9 cellular contexts compared by ENCODE assay signal in genomic region chr22:44669725-44670027, GRCh38. TPM values are rescaled to one million over a fixed set of nuclear protein-coding genes. Genes with fewer than 3 reads are reported as not detected.
A peak's percentile ranks its signal among the peaks of the same experiment; 100 is the strongest.
DNase-seq lines count a peak whose midpoint lies in the region; ATAC-seq and TF ChIP-seq lines count a peak whose summit lies in the region.
"Had no signal": no experiment of that assay in that cellular context is flagged by ENCODE, and none has a peak within 500 bp of the region (broad histone marks: within the 10 kb centered on the region; RNA-seq: fewer than 3 reads in every experiment).

No MANE protein-coding gene starts in this region.

- H3K4me1 Mint-ChIP-seq in T-cell (peaks cover 44 to 67% (median 59%) of the 10 kb centered on the region in 3 donors), glutamatergic neuron (ENCODE audit: low read depth, unreplicated experiment) (peaks cover 5% of the 10 kb centered on the region)

- WGBS in right cardiac atrium, result 77% methylated on average over 6 of the region's 6 CpGs

- H3K9me3 Mint-ChIP-seq in T-cell, result no peaks in the 10 kb centered on the region
- peaks cover 10% of the 10 kb centered on the region for H3K9me3 Mint-ChIP-seq in glutamatergic neuron (ENCODE audit: unreplicated experiment)

- no peaks in the 10 kb centered on the region for H3K9me3 ChIP-seq in right cardiac atrium (ENCODE audit: control insufficient read depth, low read length)

- peak overlapping the region; percentile 66 to 79 (median 74) for H3K4me3 Mint-ChIP-seq in T-cell
- no peak overlapping the region for H3K4me3 Mint-ChIP-seq in glutamatergic neuron (ENCODE audit: unreplicated experiment)

- peak in 1 of 2 donors; percentile 32 for ATAC-seq in right cardiac atrium
- ATAC-seq in T-cell (replicated peaks in 1 of 4), result no peak
- no peak for ATAC-seq in GM21619 (IDR thresholded peaks at IDR 0.05; ENCODE audit: unreplicated experiment)
- ATAC-seq in GM21367 (IDR thresholded peaks at IDR 0.05; ENCODE audit: unreplicated experiment), result no peak

- H3K36me3 Mint-ChIP-seq in T-cell, result no peaks in the 10 kb centered on the region
- H3K36me3 Mint-ChIP-seq in glutamatergic neuron (ENCODE audit: unreplicated experiment), result no peaks in the 10 kb centered on the region

- peak; percentile 32 to 65 (median 41) for DNase-seq in right cardiac atrium
- no peak for DNase-seq in cardiac septum (ENCODE audit: low spot score)
- no peak for DNase-seq in T-cell
- no peak for DNase-seq in glutamatergic neuron
- DNase-seq in NCI-H2227 (lab: John Stamatoyannopoulos, UW; ENCODE audit: unreplicated experiment), result no peak
- no peak for DNase-seq in ureter (ENCODE audit: low spot score)
- DNase-seq: NCI-H2171 treated with DMSO at 0.1 percent for 48 hours had no signal

- peaks cover 4% of the 10 kb centered on the region for H3K4me1 ChIP-seq in right cardiac atrium (ENCODE audit: control insufficient read depth, insufficient read depth, low read length)

- intact Hi-C loops in right cardiac atrium (cut with DNase I) (no loop called here), cardiac septum (cut with DNase I) (no loop called here)

- peak; percentile 23 for TF ChIP-seq CTCF in glutamatergic neuron (IDR thresholded peaks at IDR 0.05; ENCODE audit: partially characterized antibody, unreplicated experiment)

- no peak overlapping the region for H3K27ac ChIP-seq in right cardiac atrium (ENCODE audit: low read length)

- H3K27me3 Mint-ChIP-seq in T-cell (no peaks in the 10 kb centered on the region), glutamatergic neuron (ENCODE audit: unreplicated experiment) (peaks cover 7% of the 10 kb centered on the region)

- H3K27ac Mint-ChIP-seq in T-cell, result peak overlapping the region; percentile 16 to 52
- H3K27ac Mint-ChIP-seq in glutamatergic neuron (ENCODE audit: unreplicated experiment), result no peak overlapping the region

- POLR2A ChIA-PET in T-cell (lab: Charles Lee), result no interaction called here

- H3K27me3 ChIP-seq in right cardiac atrium (ENCODE audit: control insufficient read depth, insufficient read depth), result no peaks in the 10 kb centered on the region

- H3K4me3 ChIP-seq in right cardiac atrium (ENCODE audit: low read length), result no peak overlapping the region

- CTCF ChIA-PET in T-cell (lab: Charles Lee), result no interaction called here

RNA-seq across cellular contexts. Expression of gene PRR5, which starts 32.3 kb away (rescaled TPM):
- 10 to 100 TPM in 1 of 4 donors, 1 to 10 TPM in 3; 6.9 to 10.9 (median 9.5) TPM for total RNA-seq in right cardiac atrium
- polyA plus RNA-seq in right cardiac atrium, result 6.1 TPM
- 3.2 TPM for total RNA-seq in cardiac septum
- 10 to 100 TPM; 37.0 to 64.0 (median 58.7) TPM for total RNA-seq in T-cell
- total RNA-seq in glutamatergic neuron (ENCODE audit: unreplicated experiment), result 17.5 TPM
- total RNA-seq in ureter, result 27.6 TPM

Comparison
In these comparisons a context has a peak if more than half of its experiments do, and no peak if none do; other contexts are left out.
1. DNase-seq: peak in right cardiac atrium (3 of 3); none in cardiac septum (single experiment), T-cell (0 of 34), glutamatergic neuron (single experiment), NCI-H2227 (single experiment) and ureter (single experiment).